ENCODE assay signal across 26 cellular contexts in the genomic region with DNA sequence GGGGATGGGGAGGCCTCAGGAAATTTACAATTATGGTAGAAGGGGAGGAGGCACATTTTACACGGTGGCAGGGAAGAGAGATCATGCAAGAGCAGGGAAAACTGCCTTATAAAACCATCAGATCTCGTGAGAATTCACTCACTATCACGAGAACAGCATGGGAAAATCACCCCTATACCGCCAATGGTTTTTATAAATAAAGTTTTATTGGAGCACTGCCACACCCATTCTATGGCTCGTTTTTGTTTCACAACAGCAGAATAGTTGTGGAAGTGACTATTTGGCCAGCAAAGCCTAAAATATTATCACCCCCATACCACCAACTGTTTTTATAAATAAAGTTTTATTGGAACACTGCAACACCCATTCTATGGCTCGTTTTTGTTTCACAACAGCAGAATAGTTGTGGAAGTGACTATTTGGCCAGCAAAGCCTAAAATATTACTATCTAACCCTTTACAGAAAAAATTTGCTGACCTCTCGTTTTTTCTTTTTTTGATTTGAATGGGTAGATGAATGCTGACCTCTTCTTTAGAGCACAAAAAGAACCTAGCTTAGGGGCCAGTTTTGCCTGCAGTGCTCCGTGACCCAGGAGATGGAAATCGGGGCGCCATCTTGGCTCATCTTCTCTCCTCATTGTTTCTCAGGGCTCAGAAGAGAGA.
"Had no signal": no experiment of that assay in that cellular context is flagged by ENCODE, and none has a peak within 500 bp of the region (broad histone marks: within the 10 kb centered on the region; RNA-seq: fewer than 3 reads in every experiment).

No MANE protein-coding gene starts in this region.

- H3K4me3 ChIP-seq: esophagus squamous epithelium, gastrocnemius medialis, heart right ventricle, left lung, lower lobe of right lung, mucosa of descending colon had no signal

- H3K36me3 ChIP-seq: esophagus squamous epithelium, gastrocnemius medialis, heart right ventricle, left lung, lower lobe of right lung had no signal

- H3K27me3 ChIP-seq: gastrocnemius medialis, left lung had no signal

- H3K27ac ChIP-seq: epithelial cell of prostate, esophagus squamous epithelium, gastrocnemius medialis, heart right ventricle, left lung, lower lobe of right lung had no signal

- ATAC-seq: effector memory CD8-positive, alpha-beta T cell; esophagus mucosa; gastrocnemius medialis; heart right ventricle; left cardiac atrium; left lung; left ventricle myocardium superior; lower lobe of right lung; mucosa of descending colon; naive thymus-derived CD8-positive, alpha-beta T cell had no signal

- DNase-seq: cortex of kidney; effector CD8-positive, alpha-beta T cell; effector memory CD8-positive, alpha-beta T cell; endodermal cell; erythroblast; esophagus squamous epithelium; foreskin fibroblast; foreskin melanocyte; gastrocnemius medialis; glutamatergic neuron; head of caudate nucleus; heart right ventricle; hippocampal formation; left cardiac atrium; left lung; left ventricle myocardium superior; lower lobe of right lung; mesenchymal stem cell; mucosa of descending colon; naive B cell; naive thymus-derived CD8-positive, alpha-beta T cell had no signal

- H3K4me1 ChIP-seq: esophagus squamous epithelium, gastrocnemius medialis had no signal

- FAIRE-seq: endometrium, islet of Langerhans, keratinocyte had no signal

- H3K9me3 ChIP-seq: esophagus squamous epithelium, gastrocnemius medialis, left lung, lower lobe of right lung, mucosa of descending colon had no signal
